Comparison of ENCODE assay signal across 12 cellular contexts in genomic region chr15:28099555-28100140, GRCh38. TPM values are rescaled to one million over a fixed set of nuclear protein-coding genes. Genes with fewer than 3 reads are reported as not detected.
DNase-seq lines count a peak whose midpoint lies in the region; ATAC-seq and TF ChIP-seq lines count a peak whose summit lies in the region.
"Had no signal": no experiment of that assay in that cellular context is flagged by ENCODE, and none has a peak within 500 bp of the region (broad histone marks: within the 10 kb centered on the region; RNA-seq: fewer than 3 reads in every experiment).

No MANE protein-coding gene starts in this region.

- TF ChIP-seq CTCF in astrocyte of the spinal cord (IDR thresholded peaks at IDR 0.05; ENCODE audit: low read depth, low read length) = no peak
- no peak for TF ChIP-seq CTCF in lung (IDR thresholded peaks at IDR 0.05; ENCODE audit: control extremely low read depth, extremely low read depth)
- TF ChIP-seq CTCF in thoracic aorta (IDR thresholded peaks at IDR 0.05) = no peak

- H3K36me3 ChIP-seq in lung (ENCODE audit: control insufficient read depth in 2 of 2, insufficient read depth in 2 of 2, low read length in 2 of 2) = no peaks in the 10 kb centered on the region
- H3K36me3 ChIP-seq in thoracic aorta = no peaks in the 10 kb centered on the region

- H3K4me3 ChIP-seq in astrocyte of the spinal cord (ENCODE audit: low read depth, low read length) = peak overlapping the region; percentile 25
- H3K4me3 ChIP-seq in lung = no peak overlapping the region
- peak overlapping the region; percentile 68 for H3K4me3 ChIP-seq in thoracic aorta

- DNase-seq in NCI-H2227 treated with DMSO at 0.1 percent for 48 hours (lab: John Stamatoyannopoulos, UW) (peak; percentile 68), NCI-H2227 (lab: John Stamatoyannopoulos, UW; ENCODE audit: unreplicated experiment) (no peak), astrocyte of the spinal cord (ENCODE audit: low read depth, low spot score) (no peak), lung (ENCODE audit: low spot score) (peak; percentile 50), thoracic aorta (ENCODE audit: low spot score) (no peak), NCI-H2196 treated with DMSO at 0.1 percent for 48 hours (lab: John Stamatoyannopoulos, UW; ENCODE audit: unreplicated experiment) (no peak)
- no peak for DNase-seq in stimulated activated naive CD4-positive, alpha-beta T cell (lab: John Stamatoyannopoulos, UW)
- DNase-seq: 8988T, midbrain, NCI-H187 treated with DMSO at 0.1 percent for 48 hours had no signal

- ATAC-seq in lung (ENCODE audit: insufficient read depth, low FRiP score) (no peak), thoracic aorta (ENCODE audit: insufficient number of reproducible peaks, low FRiP score, low read depth) (peak; percentile 8), HG02840 (IDR thresholded peaks at IDR 0.05; ENCODE audit: low FRiP score, unreplicated experiment) (no peak)

- WGBS in lung, 2 donors = 9 to 17% methylated on average over 13 to 16 of the region's 16 CpGs

- in situ Hi-C loops in astrocyte of the spinal cord (cut with HindIII; ENCODE audit: low sequenced_read_pairs) = no loop called here

- H3K4me1 ChIP-seq in lung (ENCODE audit: control insufficient read depth in 2 of 2, insufficient read depth in 2 of 2, low read length in 2 of 2) (peaks cover 0 to 17% of the 10 kb centered on the region in 2 donors), thoracic aorta (ENCODE audit: control insufficient read depth in 1 of 2, low read depth in 2 of 2) (peaks cover 7 to 48% of the 10 kb centered on the region in 2 donors)

- H3K27ac ChIP-seq in lung (ENCODE audit: low read depth in 1 of 2, low read length in 1 of 2) = peak overlapping the region in 1 of 2 donors; percentile 24
- H3K27ac ChIP-seq in thoracic aorta = peak overlapping the region; percentile 80 to 96

- H3K27me3 ChIP-seq in lung (ENCODE audit: control insufficient read depth, insufficient read depth) (no peaks in the 10 kb centered on the region), thoracic aorta (replicated peaks; ENCODE audit: insufficient read depth) (no peaks in the 10 kb centered on the region)

- H3K9me3 ChIP-seq in lung (ENCODE audit: control insufficient read depth in 2 of 2, insufficient read depth in 1 of 2, low read length in 1 of 2) = peaks cover 0 to 5% of the 10 kb centered on the region in 2 donors
- H3K9me3 ChIP-seq in thoracic aorta = no peaks in the 10 kb centered on the region

RNA-seq across cellular contexts. Expression of gene OCA2, which starts 0.5 kb away (rescaled TPM):
- total RNA-seq in lung (10 to 100 TPM in 1 of 2 donors, 1 to 10 TPM in 1; 3.9 to 23.0 TPM), thoracic aorta (10 to 100 TPM in 1 of 2 donors, 1 to 10 TPM in 1; 8.0 to 14.8 TPM)
- under 1 TPM; 0.49 to 0.71 TPM for polyA plus RNA-seq in lung
- total RNA-seq: endothelial cell of umbilical vein had no signal
- polyA plus RNA-seq: endothelial cell of umbilical vein had no signal

Comparison
In these comparisons a context has a peak if more than half of its experiments do, and no peak if none do; other contexts are left out.
1. DNase-seq: peak in NCI-H2227 treated with DMSO at 0.1 percent for 48 hours (single experiment) and lung (single experiment); none in NCI-H2227 (single experiment), astrocyte of the spinal cord (single experiment), thoracic aorta (single experiment), NCI-H2196 treated with DMSO at 0.1 percent for 48 hours (single experiment) and stimulated activated naive CD4-positive, alpha-beta T cell (0 of 6).